In genomic region chr1:185559684-185560310, GRCh38 we compare ENCODE assay signal across 8 cellular contexts.
DNase-seq lines count a peak whose midpoint lies in the region; ATAC-seq and TF ChIP-seq lines count a peak whose summit lies in the region.

No MANE protein-coding gene starts in this region.

- ATAC-seq in GM18867 (IDR thresholded peaks at IDR 0.05; ENCODE audit: unreplicated experiment) (peak; percentile 98), HG02981 (IDR thresholded peaks at IDR 0.05; ENCODE audit: unreplicated experiment) (peak; percentile 96)

- H3K9me3 ChIP-seq in cardiac muscle cell (ENCODE audit: low read depth) = no peaks in the 10 kb centered on the region

- peaks cover 46% of the 10 kb centered on the region for H3K4me1 Mint-ChIP-seq in activated T-cell treated with anti-CD3 and anti-CD28 coated beads, Interleukin-2, amount 50 U/mL, for 24 hours (ENCODE audit: low read depth)

- H3K9me3 Mint-ChIP-seq in activated T-cell treated with anti-CD3 and anti-CD28 coated beads, Interleukin-2, amount 50 U/mL, for 24 hours = no peaks in the 10 kb centered on the region

- TF ChIP-seq CTCF in C4-2B (conservative IDR thresholded peaks at IDR 0.05) (peak; percentile 62), cardiac muscle cell (IDR thresholded peaks at IDR 0.05; ENCODE audit: low read depth, low read length) (peak; percentile 39)

- H3K36me3 Mint-ChIP-seq in activated T-cell treated with anti-CD3 and anti-CD28 coated beads, Interleukin-2, amount 50 U/mL, for 24 hours (ENCODE audit: low read depth) = peaks cover 2% of the 10 kb centered on the region

- DNase-seq in NCI-H526 (lab: John Stamatoyannopoulos, UW) (peak; percentile 95 to 98), cardiac muscle cell (ENCODE audit: low read depth in 1 of 2, low spot score in 1 of 2) (peak; percentile 39 to 51), smooth muscle cell of the brain vasculature (ENCODE audit: low read depth, low spot score) (peak; percentile 7), DMS114 treated with DMSO at 0.1 percent for 48 hours (lab: John Stamatoyannopoulos, UW; ENCODE audit: unreplicated experiment) (no peak)
- DNase-seq in activated T-cell treated with anti-CD3 and anti-CD28 coated beads, Interleukin-2, amount 50 U/mL, for 24 hours = peak; percentile 58

- H3K27me3 ChIP-seq in cardiac muscle cell = no peaks in the 10 kb centered on the region

- peaks cover 3% of the 10 kb centered on the region for H3K4me1 ChIP-seq in cardiac muscle cell (ENCODE audit: low read depth)

- peak overlapping the region; percentile 35 for H3K4me3 Mint-ChIP-seq in activated T-cell treated with anti-CD3 and anti-CD28 coated beads, Interleukin-2, amount 50 U/mL, for 24 hours

- no peak overlapping the region for H3K4me3 ChIP-seq in cardiac muscle cell

- no peaks in the 10 kb centered on the region for H3K27me3 Mint-ChIP-seq in activated T-cell treated with anti-CD3 and anti-CD28 coated beads, Interleukin-2, amount 50 U/mL, for 24 hours

- H3K27ac ChIP-seq in C4-2B = no peak overlapping the region
- no peak overlapping the region for H3K27ac ChIP-seq in cardiac muscle cell

- H3K36me3 ChIP-seq in cardiac muscle cell = no peaks in the 10 kb centered on the region

- H3K27ac Mint-ChIP-seq in activated T-cell treated with anti-CD3 and anti-CD28 coated beads, Interleukin-2, amount 50 U/mL, for 24 hours = peak overlapping the region; percentile 70
